In genomic region chr7:1104514-1105179, GRCh38 we compare ENCODE assay signal across 1 cellular context.
TF ChIP-seq lines count a peak whose summit lies in the region.

No MANE protein-coding gene starts in this region.

TF ChIP-seq in GM12878, 131 proteins besides CTCF, POLR2A, EP300 and RAD21:
- no peak for TF ChIP-seq NRF1 (conservative IDR thresholded peaks at IDR 0.05; ENCODE audit: low read depth, low read length)
- no peak for TF ChIP-seq RAD51 (IDR thresholded peaks at IDR 0.05)
- no peak for TF ChIP-seq WRNIP1 (IDR thresholded peaks at IDR 0.05; ENCODE audit: borderline replicate concordance, low read depth, low read length)
- TF ChIP-seq LARP7 (IDR thresholded peaks at IDR 0.05) = no peak
- TF ChIP-seq E2F8 (IDR thresholded peaks at IDR 0.05; ENCODE audit: low read depth, partially characterized antibody) = no peak
